Comparison of ENCODE assay signal across 8 cellular contexts in the genomic region with DNA sequence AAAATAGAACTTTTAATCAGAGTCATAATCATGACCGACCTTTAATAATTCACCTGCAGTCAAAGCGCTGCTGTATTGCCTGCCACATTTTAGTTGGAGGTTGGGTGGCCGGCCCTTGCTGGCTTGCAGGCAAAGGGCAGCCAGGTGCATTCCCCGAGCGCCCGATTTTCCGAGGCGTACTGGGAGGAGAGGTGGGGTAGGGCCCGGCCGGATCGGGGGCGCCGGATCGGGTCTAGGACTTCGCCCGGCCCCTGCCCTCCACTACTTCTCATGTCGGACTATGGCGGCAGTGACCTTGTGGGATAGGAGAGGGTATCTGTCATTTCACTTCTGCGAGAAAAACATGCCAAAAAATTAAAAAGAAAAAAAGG. TPM values are rescaled to one million over a fixed set of nuclear protein-coding genes. Genes with fewer than 3 reads are reported as not detected.
DNase-seq lines count a peak whose midpoint lies in the region; ATAC-seq and TF ChIP-seq lines count a peak whose summit lies in the region.

No MANE protein-coding gene starts in this region.

- H3K27me3 ChIP-seq in GM06990 (replicated peaks; ENCODE audit: control insufficient read depth, insufficient read depth, low read length) (no peaks in the 10 kb centered on the region), heart right ventricle (peaks cover 0 to 11% (median 0%) of the 10 kb centered on the region in 7 donors), sigmoid colon (no peaks in the 10 kb centered on the region)

- TF ChIP-seq POLR2A in sigmoid colon (IDR thresholded peaks at IDR 0.05), result no peak

- no peak for TF ChIP-seq CTCF in GM06990 (IDR thresholded peaks at IDR 0.05; ENCODE audit: insufficient read depth, low read length, poor library complexity, severe bottlenecking)
- TF ChIP-seq CTCF in heart right ventricle (IDR thresholded peaks at IDR 0.05), result no peak
- TF ChIP-seq CTCF in sigmoid colon (IDR thresholded peaks at IDR 0.05), result no peak

- DNase-seq in GM06990 (ENCODE audit: extremely low read depth, insufficient read length) (no peak), heart right ventricle (peak; percentile 7 to 35), sigmoid colon (peak; percentile 66), globus pallidus (ENCODE audit: low spot score) (no peak), NCI-H2196 (lab: John Stamatoyannopoulos, UW; ENCODE audit: unreplicated experiment) (no peak)
- peak; percentile 5 for DNase-seq in activated effector memory CD4-positive, alpha-beta T cell treated with Interleukin-2 at 50 U/mL for 16 hours

- no peaks in the 10 kb centered on the region for H3K36me3 ChIP-seq in GM06990 (ENCODE audit: control insufficient read depth, insufficient read depth, low read length)
- H3K36me3 ChIP-seq in KOPT-K1 (ENCODE audit: insufficient read depth, low read length), result no peaks in the 10 kb centered on the region
- no peaks in the 10 kb centered on the region for H3K36me3 ChIP-seq in heart right ventricle
- no peaks in the 10 kb centered on the region for H3K36me3 ChIP-seq in sigmoid colon

- H3K9me3 ChIP-seq in KOPT-K1 (ENCODE audit: insufficient read depth, low read length, poor library complexity, severe bottlenecking) (no peaks in the 10 kb centered on the region), heart right ventricle (no peaks in the 10 kb centered on the region), sigmoid colon (no peaks in the 10 kb centered on the region)

- H3K4me1 ChIP-seq in heart right ventricle (peaks cover 0 to 7% (median 0%) of the 10 kb centered on the region in 9 donors), sigmoid colon (no peaks in the 10 kb centered on the region)

- H3K27ac ChIP-seq in KOPT-K1 (ENCODE audit: low read depth, low read length, poor library complexity, severe bottlenecking) (peak overlapping the region; percentile 33), heart right ventricle (peak overlapping the region; percentile 64 to 95 (median 84)), sigmoid colon (peak overlapping the region; percentile 88 to 90 (median 88))

- TF ChIP-seq EP300 in sigmoid colon (IDR thresholded peaks at IDR 0.05), result no peak

- intact Hi-C loops in heart right ventricle (cut with DNase I), result loop anchor here in 7 of 10 donors (2.0 to 10.0 kb wide), 6 partner anchors 203 to 250 kb away; partner anchors contain the start of gene CDKL5 (in 2 of the 7)
- intact Hi-C loops in sigmoid colon (cut with DNase I), result loop anchor here (2.0 to 10.0 kb wide), 3 partner anchors 250 to 670 kb away; partner anchors contain the start of genes CDKL5, PDHA1 and PHKA2

- 1% methylated on average over 19 of the region's 19 CpGs for WGBS in heart right ventricle, 2 donors
- WGBS in sigmoid colon, 2 donors, result 0 to 1% methylated on average over 19 of the region's 19 CpGs

- peak; percentile 45 for ATAC-seq in GM21825 (IDR thresholded peaks at IDR 0.05; ENCODE audit: unreplicated experiment)
- peak; percentile 30 to 78 (median 64) for ATAC-seq in heart right ventricle

- H3K4me3 ChIP-seq in GM06990 (replicated peaks; ENCODE audit: low read depth, low read length) (peak overlapping the region; percentile 60), heart right ventricle (peak overlapping the region; percentile 18 to 81 (median 72)), sigmoid colon (peak overlapping the region; percentile 25 to 75 (median 72))

RNA-seq across cellular contexts. Expression of gene RS1, which starts 2.5 kb away (rescaled TPM):
- not detected for total RNA-seq in heart right ventricle
- not detected for polyA plus RNA-seq in heart right ventricle
- not detected for total RNA-seq in sigmoid colon
- under 1 TPM in 1 of 3 donors, not detected in 2; 0.01 TPM for polyA plus RNA-seq in sigmoid colon

RNA-seq across cellular contexts. Expression of gene PPEF1, which starts 33.0 kb away (rescaled TPM):
- under 1 TPM in 4 of 10 donors, not detected in 6; 0.26 to 0.93 (median 0.39) TPM for total RNA-seq in heart right ventricle
- under 1 TPM; 0.07 to 0.29 TPM for polyA plus RNA-seq in heart right ventricle
- under 1 TPM in 2 of 4 donors, not detected in 2; 0.49 to 0.71 TPM for total RNA-seq in sigmoid colon
- polyA plus RNA-seq in sigmoid colon, result under 1 TPM in 1 of 3 donors, not detected in 2; 0.26 TPM

Comparison
In these comparisons a context has a peak if more than half of its experiments do, and no peak if none do; other contexts are left out.
1. DNase-seq: peak in activated effector memory CD4-positive, alpha-beta T cell treated with Interleukin-2 at 50 U/mL for 16 hours (single experiment), heart right ventricle (2 of 2) and sigmoid colon (single experiment); none in GM06990 (single experiment), globus pallidus (single experiment) and NCI-H2196 (single experiment).
2. H3K27ac ChIP-seq: peak in every context shown above with its lines; median percentile 88 in sigmoid colon; 84 in heart right ventricle; 33 in KOPT-K1.
3. Peak in every context shown above with its lines, with median percentiles within 50 percentile points of each other: H3K4me3 ChIP-seq.